In the genomic region with DNA sequence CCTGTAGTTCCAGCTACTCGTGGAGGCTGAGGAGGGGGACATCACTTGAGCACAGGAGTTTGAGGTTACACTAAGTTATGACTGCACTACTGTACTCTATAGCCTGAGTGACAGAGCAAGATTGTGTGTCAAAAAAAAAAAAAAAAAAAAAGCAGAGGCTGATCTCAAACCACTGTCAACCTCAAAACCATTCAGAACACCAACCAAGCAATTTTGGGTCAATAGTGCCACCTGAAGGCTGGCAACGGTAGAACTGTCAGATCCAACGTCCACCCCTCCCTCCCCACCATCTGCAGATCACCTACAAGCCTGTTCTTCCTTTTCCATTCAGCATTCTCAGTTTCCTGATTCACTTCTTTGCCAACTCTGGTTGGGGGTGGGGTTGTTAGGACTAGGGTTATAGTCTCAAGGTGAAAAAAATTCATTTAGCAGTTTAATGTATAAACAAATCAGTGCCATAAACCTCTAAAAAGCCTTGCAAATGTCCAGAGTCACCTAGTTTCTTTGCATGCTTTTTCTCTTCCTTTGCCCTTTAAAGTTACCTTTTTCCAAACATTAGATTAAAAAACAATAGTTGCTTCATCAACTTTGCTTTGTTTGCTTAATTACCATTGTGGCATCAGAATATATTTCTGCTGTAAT, we compare ENCODE assay signal across 9 cellular contexts.
DNase-seq lines count a peak whose midpoint lies in the region; ATAC-seq and TF ChIP-seq lines count a peak whose summit lies in the region.
"Had no signal": no experiment of that assay in that cellular context is flagged by ENCODE, and none has a peak within 500 bp of the region (broad histone marks: within the 10 kb centered on the region; RNA-seq: fewer than 3 reads in every experiment).

No MANE protein-coding gene starts in this region.

- DNase-seq in NCI-H2081 (lab: John Stamatoyannopoulos, UW) (peak; percentile 82 to 84), NCI-H2081 treated with DMSO at 0.1 percent for 48 hours (lab: John Stamatoyannopoulos, UW) (no peak), NCI-H226 (peak; percentile 24), choroid plexus epithelial cell (ENCODE audit: low read depth) (peak; percentile 76), memory B cell (ENCODE audit: low spot score in 2 of 2) (peak; percentile 64 to 77)
- DNase-seq in activated CD4-positive, alpha-beta T cell treated with anti-CD3 and anti-CD28 coated beads for 48 hours = peak; percentile 80
- DNase-seq in stimulated activated CD8-positive, alpha-beta memory T cell treated with anti-CD3 and anti-CD28 coated beads, Interleukin-4, amount 100 ng/mL, for 1 hour (ENCODE audit: low read depth in 2 of 2, low spot score in 1 of 2) = peak; percentile 10 to 55

- H3K9me3 Mint-ChIP-seq in memory B cell = peaks cover 3% of the 10 kb centered on the region

- H3K4me3 ChIP-seq in choroid plexus epithelial cell (ENCODE audit: low read depth, low read length) = no peak overlapping the region
- H3K4me3 ChIP-seq: BLaER1 treated with 17β-estradiol and CSF1 and Interleukin-3, amounts not matched to agents 10 nM and 100 nM had no signal

- no peak overlapping the region for H3K4me3 Mint-ChIP-seq in memory B cell

- TF ChIP-seq CTCF in choroid plexus epithelial cell (conservative IDR thresholded peaks at IDR 0.05; ENCODE audit: low read depth, low read length) = peak; percentile 73

- H3K4me1 Mint-ChIP-seq in memory B cell = peaks cover 7% of the 10 kb centered on the region

- peak overlapping the region; percentile 50 for H3K27ac Mint-ChIP-seq in memory B cell

- ATAC-seq in HG02981 (IDR thresholded peaks at IDR 0.05; ENCODE audit: unreplicated experiment) = peak; percentile 36
- peak; percentile 23 for ATAC-seq in memory B cell (ENCODE audit: low read depth)

- H3K27me3 Mint-ChIP-seq in memory B cell = peaks cover 3% of the 10 kb centered on the region

- peaks cover 18% of the 10 kb centered on the region for H3K36me3 Mint-ChIP-seq in memory B cell
